Comparison of ENCODE assay signal across 8 cellular contexts in the genomic region with DNA sequence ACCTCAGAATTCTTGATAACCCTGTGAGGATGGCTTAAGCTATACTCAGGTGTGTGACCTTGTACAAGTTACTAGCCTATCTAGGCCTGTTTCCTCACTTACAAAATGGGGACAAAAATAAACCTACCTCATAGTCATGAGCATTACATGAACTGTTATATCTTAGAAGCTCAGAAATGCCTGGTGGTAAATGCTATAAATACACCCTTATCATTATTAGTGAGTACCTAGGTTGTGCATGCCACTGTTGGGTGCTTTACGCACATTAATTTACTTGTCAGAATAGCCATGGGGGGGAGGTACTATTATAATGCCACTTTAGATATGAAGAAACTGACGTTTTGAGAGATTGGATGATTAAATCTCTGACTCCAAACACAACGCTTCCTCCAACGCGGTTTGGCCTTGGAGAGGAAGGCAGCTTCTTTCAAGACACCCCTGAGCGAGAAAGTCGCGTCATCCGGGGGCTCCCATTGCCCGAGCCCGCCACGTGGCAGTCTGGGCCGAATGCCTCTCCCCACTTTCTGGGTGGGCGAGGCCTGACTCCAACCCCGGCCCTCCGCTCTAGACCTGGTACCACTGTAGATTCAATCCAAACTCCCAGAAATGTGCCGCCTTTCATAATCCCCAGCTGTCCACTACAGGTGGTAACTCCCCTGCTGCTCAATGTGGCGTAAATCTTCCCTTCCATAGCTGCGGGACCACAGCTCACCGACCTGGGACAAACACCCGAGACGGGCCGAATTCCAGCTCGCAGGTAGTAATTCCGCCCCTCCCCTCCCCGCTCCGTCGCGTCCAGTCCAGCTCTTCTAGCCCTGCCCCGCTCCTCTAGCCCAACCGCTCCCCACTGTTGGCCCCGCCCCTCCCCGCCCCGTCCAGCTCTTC. TPM values are rescaled to one million over a fixed set of nuclear protein-coding genes. Genes with fewer than 3 reads are reported as not detected.
A peak's percentile ranks its signal among the peaks of the same experiment; 100 is the strongest.
DNase-seq lines count a peak whose midpoint lies in the region; ATAC-seq and TF ChIP-seq lines count a peak whose summit lies in the region.

No MANE protein-coding gene starts in this region.

- H3K9ac ChIP-seq in stomach smooth muscle (ENCODE audit: low read length in 2 of 2): peak overlapping the region; percentile 60 to 78

- H3K9me3 Mint-ChIP-seq in natural killer cell: no peaks in the 10 kb centered on the region

- H3K4me3 ChIP-seq in stomach smooth muscle (ENCODE audit: low read length in 2 of 2): peak overlapping the region; percentile 87 to 97

- ATAC-seq in HG02678 (IDR thresholded peaks at IDR 0.05; ENCODE audit: unreplicated experiment) (peak; percentile 56), esophagus mucosa (peak; percentile 24), natural killer cell (peak; percentile 7 to 28 (median 14))

- no peak for TF ChIP-seq CTCF in natural killer cell (IDR thresholded peaks at IDR 0.05)

- peaks cover 8% of the 10 kb centered on the region for H3K4me1 ChIP-seq in stomach smooth muscle (ENCODE audit: control insufficient read depth, insufficient read depth, low read length)

- peak; percentile 35 to 37 for DNase-seq in activated CD4-positive, alpha-beta T cell treated with anti-CD3 and anti-CD28 coated beads for 24 hours (ENCODE audit: low read depth in 2 of 2)
- no peak for DNase-seq in activated CD4-positive, alpha-beta T cell treated with anti-CD3 and anti-CD28 coated beads for 1 hour
- DNase-seq in NCI-H2171 (lab: John Stamatoyannopoulos, UW) (peak; percentile 33), natural killer cell (peak; percentile 50)
- peak in 2 of 3 experiments; percentile 46 to 54 for DNase-seq in activated CD8-positive, alpha-beta memory T cell treated with anti-CD3 and anti-CD28 coated beads for 48 hours (ENCODE audit: low read depth in 2 of 3, low spot score in 2 of 3)

- peak overlapping the region; percentile 75 for H3K4me3 Mint-ChIP-seq in natural killer cell

- intact Hi-C loops in natural killer cell (cut with micrococcal nuclease): loop anchor here (1.0 to 5.0 kb wide), 4 partner anchors 57 to 559 kb away; a partner anchor contains a TSS

- H3K27me3 ChIP-seq in stomach smooth muscle (ENCODE audit: control insufficient read depth in 1 of 2, insufficient read depth in 2 of 2, low read length in 2 of 2): no peaks in the 10 kb centered on the region

- peak overlapping the region; percentile 45 to 89 for H3K27ac Mint-ChIP-seq in natural killer cell

- H3K36me3 Mint-ChIP-seq in natural killer cell: no peaks in the 10 kb centered on the region

- no peak overlapping the region for H3K27ac ChIP-seq in stomach smooth muscle (ENCODE audit: low read length)

- H3K9me3 ChIP-seq in stomach smooth muscle (ENCODE audit: control insufficient read depth in 2 of 2, low read length in 2 of 2): no peaks in the 10 kb centered on the region

- H3K36me3 ChIP-seq in stomach smooth muscle (ENCODE audit: control insufficient read depth in 2 of 2, insufficient read depth in 2 of 2, low read length in 2 of 2): no peaks in the 10 kb centered on the region

- H3K4me1 Mint-ChIP-seq in natural killer cell: peaks cover 0 to 21% of the 10 kb centered on the region in 2 donors

- H3K27me3 Mint-ChIP-seq in natural killer cell (ENCODE audit: low read depth in 2 of 2): no peaks in the 10 kb centered on the region

RNA-seq across cellular contexts. Expression of a gene that starts 0.8 kb away (rescaled TPM):
- total RNA-seq in esophagus mucosa: 5.2 TPM
- 1 to 10 TPM; 1.8 to 2.3 (median 1.8) TPM for total RNA-seq in natural killer cell

RNA-seq across cellular contexts. Expression of a gene that starts 43.7 kb away (rescaled TPM):
- 1.7 TPM for total RNA-seq in esophagus mucosa
- total RNA-seq in natural killer cell: not detected

RNA-seq across cellular contexts. Expression of a gene that starts 48.6 kb away (rescaled TPM):
- total RNA-seq in esophagus mucosa: 28.3 TPM
- 10 to 100 TPM; 35.8 to 51.3 (median 47.0) TPM for total RNA-seq in natural killer cell

RNA-seq across cellular contexts. Expression of a gene that starts 56.6 kb away (rescaled TPM):
- total RNA-seq in esophagus mucosa (42.0 TPM), natural killer cell (10 to 100 TPM; 35.0 to 43.9 (median 35.8) TPM)

RNA-seq across cellular contexts. Expression of a gene that starts 56.7 kb away (rescaled TPM):
- total RNA-seq in esophagus mucosa (291 TPM), natural killer cell (100 to 1,000 TPM in 2 of 3 donors, 10 to 100 TPM in 1; 91.1 to 120 (median 107) TPM)
